ENCODE assay signal across 9 cellular contexts in genomic region chr7:50307368-50308012, GRCh38. TPM values are rescaled to one million over a fixed set of nuclear protein-coding genes. Genes with fewer than 3 reads are reported as not detected.
DNase-seq lines count a peak whose midpoint lies in the region; ATAC-seq and TF ChIP-seq lines count a peak whose summit lies in the region.
"Had no signal": no experiment of that assay in that cellular context is flagged by ENCODE, and none has a peak within 500 bp of the region (broad histone marks: within the 10 kb centered on the region; RNA-seq: fewer than 3 reads in every experiment).

No MANE protein-coding gene starts in this region.

- intact Hi-C loops in breast epithelium (cut with DNase I; ENCODE audit: low total_unique reads): no loop called here

- peaks cover 65% of the 10 kb centered on the region for H3K36me3 Mint-ChIP-seq in activated naive CD8-positive, alpha-beta T cell treated with anti-CD3 and anti-CD28 coated beads, Interleukin-2, amount 10 ng/mL, durations not matched to agents 7 days and 5 days

- TF ChIP-seq POLR2A in upper lobe of left lung (IDR thresholded peaks at IDR 0.05) (peak in 2 of 4 donors; percentile 14 to 56), breast epithelium (IDR thresholded peaks at IDR 0.05) (no peak)

- H3K27me3 ChIP-seq in OCI-LY3 (ENCODE audit: low read depth, low read length) (no peaks in the 10 kb centered on the region), upper lobe of left lung (peaks cover 0 to 5% (median 2%) of the 10 kb centered on the region in 4 donors), breast epithelium (peaks cover 0 to 23% of the 10 kb centered on the region in 2 donors)

- no peaks in the 10 kb centered on the region for H3K9me3 Mint-ChIP-seq in activated naive CD8-positive, alpha-beta T cell treated with anti-CD3 and anti-CD28 coated beads, Interleukin-2, amount 10 ng/mL, durations not matched to agents 7 days and 5 days

- H3K9ac ChIP-seq in OCI-LY3 (ENCODE audit: low read length): peak overlapping the region; percentile 98

- TF ChIP-seq CTCF in OCI-LY3 (IDR thresholded peaks at IDR 0.05; ENCODE audit: low read depth, low read length) (peak; percentile 32), upper lobe of left lung (IDR thresholded peaks at IDR 0.05) (no peak), breast epithelium (IDR thresholded peaks at IDR 0.05) (no peak)

- H3K9me3 ChIP-seq in OCI-LY3 (ENCODE audit: insufficient read depth, low read length) (no peaks in the 10 kb centered on the region), upper lobe of left lung (no peaks in the 10 kb centered on the region), breast epithelium (no peaks in the 10 kb centered on the region)

- no peaks in the 10 kb centered on the region for H4K20me1 ChIP-seq in OCI-LY3 (ENCODE audit: insufficient read depth, low read length)

- H3K79me2 ChIP-seq in OCI-LY3 (ENCODE audit: low read length): peaks cover 98% of the 10 kb centered on the region

- 39 to 40% methylated on average over 10 of the region's 10 CpGs for WGBS in upper lobe of left lung, 2 donors

- no peak for TF ChIP-seq EP300 in upper lobe of left lung (IDR thresholded peaks at IDR 0.05)

- H3K4me3 ChIP-seq in OCI-LY3 (ENCODE audit: low read length) (peak overlapping the region; percentile 88), upper lobe of left lung (peak overlapping the region in 1 of 4 donors; percentile 60), breast epithelium (no peak overlapping the region)

- POLR2A ChIA-PET in activated naive CD8-positive, alpha-beta T cell treated with anti-CD3 and anti-CD28 coated beads, Interleukin-2, amount 10 ng/mL, durations not matched to agents 7 days and 5 days (lab: Charles Lee): interaction anchor here (0.9 to 21.3 kb wide), 10 partner anchors 10 to 101 kb away, joined by 3 to 489 read pairs (median 81); no protein-coding TSS in a partner anchor

- peak overlapping the region; percentile 98 for H3K4me2 ChIP-seq in OCI-LY3 (ENCODE audit: low read length)

- H3K4me1 Mint-ChIP-seq in activated naive CD8-positive, alpha-beta T cell treated with anti-CD3 and anti-CD28 coated beads, Interleukin-2, amount 10 ng/mL, durations not matched to agents 7 days and 5 days: peaks cover 20% of the 10 kb centered on the region

- peak; percentile 40 for ATAC-seq in activated naive CD8-positive, alpha-beta T cell treated with anti-CD3 and anti-CD28 coated beads, Interleukin-2, amount 10 ng/mL, durations not matched to agents 7 days and 5 days (ENCODE audit: low read depth)
- no peak for ATAC-seq in upper lobe of left lung (ENCODE audit: low FRiP score in 2 of 2)

- DNase-seq in activated gamma-delta T cell treated with Interleukin-2 at 50 U/mL for 16 hours: peak; percentile 65
- no peak for DNase-seq in activated gamma-delta T cell (lab: John Stamatoyannopoulos, UW)
- DNase-seq in activated naive CD8-positive, alpha-beta T cell treated with anti-CD3 and anti-CD28 coated beads, Interleukin-2, amount 10 ng/mL, durations not matched to agents 7 days and 5 days: peak; percentile 64
- DNase-seq in upper lobe of left lung: no peak
- no peak for DNase-seq in HCEC 1CT
- DNase-seq in epidermal melanocyte (ENCODE audit: insufficient read length, low spot score): no peak
- DNase-seq in breast epithelium (ENCODE audit: low spot score in 2 of 2): no peak

- H3K4me1 ChIP-seq in OCI-LY3 (ENCODE audit: low read length) (peaks cover 51% of the 10 kb centered on the region), upper lobe of left lung (peaks cover 0 to 20% (median 9%) of the 10 kb centered on the region in 4 donors), breast epithelium (no peaks in the 10 kb centered on the region)

- peak overlapping the region; percentile 96 for H3K27ac ChIP-seq in OCI-LY3 (ENCODE audit: low read length)
- peak overlapping the region; percentile 2 to 84 (median 68) for H3K27ac ChIP-seq in upper lobe of left lung
- H3K27ac ChIP-seq in breast epithelium: no peak overlapping the region

- H3K27me3 Mint-ChIP-seq in activated naive CD8-positive, alpha-beta T cell treated with anti-CD3 and anti-CD28 coated beads, Interleukin-2, amount 10 ng/mL, durations not matched to agents 7 days and 5 days: no peaks in the 10 kb centered on the region

- H3K27ac Mint-ChIP-seq in activated naive CD8-positive, alpha-beta T cell treated with anti-CD3 and anti-CD28 coated beads, Interleukin-2, amount 10 ng/mL, durations not matched to agents 7 days and 5 days: peak overlapping the region; percentile 97

- no peak overlapping the region for H2AFZ ChIP-seq in OCI-LY3 (ENCODE audit: low read depth, low read length)

- H3K4me3 Mint-ChIP-seq in activated naive CD8-positive, alpha-beta T cell treated with anti-CD3 and anti-CD28 coated beads, Interleukin-2, amount 10 ng/mL, durations not matched to agents 7 days and 5 days: peak overlapping the region; percentile 97

- H3K36me3 ChIP-seq in OCI-LY3 (replicated peaks; ENCODE audit: low read depth, low read length) (peaks cover 52% of the 10 kb centered on the region), upper lobe of left lung (no peaks in the 10 kb centered on the region), breast epithelium (no peaks in the 10 kb centered on the region)

RNA-seq across cellular contexts. Expression of gene IKZF1, which starts 3.0 kb away (rescaled TPM):
- total RNA-seq in activated naive CD8-positive, alpha-beta T cell treated with anti-CD3 and anti-CD28 coated beads, Interleukin-2, amount 10 ng/mL, durations not matched to agents 7 days and 5 days: 100 to 1,000 TPM; 383 to 410 TPM
- 10 to 100 TPM; 33.8 to 65.1 (median 49.8) TPM for total RNA-seq in upper lobe of left lung
- 10 to 100 TPM; 14.2 to 21.4 (median 21.3) TPM for total RNA-seq in breast epithelium
- total RNA-seq: fibroblast of villous mesenchyme had no signal

Comparison
In these comparisons a context has a peak if more than half of its experiments do, and no peak if none do; other contexts are left out.
1. DNase-seq: peak in activated gamma-delta T cell treated with Interleukin-2 at 50 U/mL for 16 hours (single experiment) and activated naive CD8-positive, alpha-beta T cell treated with anti-CD3 and anti-CD28 coated beads, Interleukin-2, amount 10 ng/mL, durations not matched to agents 7 days and 5 days (single experiment); none in activated gamma-delta T cell (single experiment), upper lobe of left lung (0 of 2), HCEC 1CT (single experiment), epidermal melanocyte (single experiment) and breast epithelium (0 of 2).
2. H3K27ac ChIP-seq: peak in OCI-LY3 (single experiment) and upper lobe of left lung (4 of 4); none in breast epithelium (0 of 2).
3. RNA of gene IKZF1, which starts 3.0 kb away (total RNA-seq): 383 to 410 TPM in activated naive CD8-positive, alpha-beta T cell treated with anti-CD3 and anti-CD28 coated beads, Interleukin-2, amount 10 ng/mL, durations not matched to agents 7 days and 5 days; 33.8 to 65.1 TPM in upper lobe of left lung and 14.2 to 21.4 TPM in breast epithelium; every median in the first group is over 4 times any median in the second.